Comparison of ENCODE assay signal across 11 cellular contexts in the genomic region with DNA sequence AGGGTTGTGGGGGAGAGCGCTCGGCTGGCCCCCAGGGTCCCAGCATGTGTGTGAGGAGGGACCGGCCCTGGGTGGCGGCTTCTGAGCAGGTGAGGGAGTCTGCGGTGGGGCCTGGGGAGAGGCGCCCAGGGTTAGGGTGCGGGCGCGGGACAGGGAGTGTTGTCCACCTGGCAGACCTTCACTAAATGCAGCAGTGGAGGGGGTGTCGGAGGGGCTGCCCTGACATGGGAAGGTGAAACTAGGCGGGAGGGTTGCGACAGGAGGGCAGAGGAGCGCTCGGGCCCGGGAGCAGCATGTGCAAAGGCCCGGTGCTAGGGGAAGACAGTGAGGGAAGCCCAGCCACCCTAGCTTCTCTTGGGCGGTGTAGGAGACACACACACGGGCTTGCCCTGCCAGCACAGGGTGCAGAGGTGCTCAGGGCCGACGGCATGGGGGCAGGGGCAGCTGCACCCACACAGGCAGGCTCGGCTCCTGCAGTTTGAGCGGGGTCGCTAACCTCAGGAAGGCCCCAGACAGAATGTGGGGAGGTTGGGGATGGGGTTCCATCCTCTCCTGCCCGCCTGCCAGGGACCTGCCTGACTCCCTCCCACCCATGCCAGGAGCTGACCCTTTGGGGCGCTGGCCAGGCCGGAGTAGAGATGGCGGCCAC. TPM values are rescaled to one million over a fixed set of nuclear protein-coding genes. Genes with fewer than 3 reads are reported as not detected.
DNase-seq lines count a peak whose midpoint lies in the region; ATAC-seq, FAIRE-seq and TF ChIP-seq lines count a peak whose summit lies in the region.
"Had no signal": no experiment of that assay in that cellular context is flagged by ENCODE, and none has a peak within 500 bp of the region (broad histone marks: within the 10 kb centered on the region; RNA-seq: fewer than 3 reads in every experiment).

No MANE protein-coding gene starts in this region.

- H3K36me3 ChIP-seq in adipocyte (ENCODE audit: control insufficient read depth, insufficient read depth, low read length, severe bottlenecking), result no peaks in the 10 kb centered on the region
- H3K36me3 ChIP-seq in lower lobe of right lung, result no peaks in the 10 kb centered on the region
- no peaks in the 10 kb centered on the region for H3K36me3 ChIP-seq in subcutaneous abdominal adipose tissue (ENCODE audit: control insufficient read depth in 5 of 5, insufficient read depth in 5 of 5, low read length in 5 of 5)
- no peaks in the 10 kb centered on the region for H3K36me3 ChIP-seq in small intestine (ENCODE audit: control insufficient read depth in 2 of 2, insufficient read depth in 2 of 2, low read length in 2 of 2)

- no peak for ATAC-seq in lower lobe of right lung

- no peak overlapping the region for H3K27ac Mint-ChIP-seq in activated naive CD4-positive, alpha-beta T cell treated with anti-CD3 and anti-CD28 coated beads, Interleukin-2, amount 50 U/mL, for 24 hours
- H3K27ac Mint-ChIP-seq: activated CD4-positive, alpha-beta T cell treated with anti-CD3 and anti-CD28 coated beads for 36 hours had no signal

- H3K36me3 Mint-ChIP-seq in activated naive CD4-positive, alpha-beta T cell treated with anti-CD3 and anti-CD28 coated beads, Interleukin-2, amount 50 U/mL, for 24 hours, result no peaks in the 10 kb centered on the region

- H3K9me3 Mint-ChIP-seq in activated naive CD4-positive, alpha-beta T cell treated with anti-CD3 and anti-CD28 coated beads, Interleukin-2, amount 50 U/mL, for 24 hours, result no peaks in the 10 kb centered on the region

- H3K27me3 Mint-ChIP-seq in activated naive CD4-positive, alpha-beta T cell treated with anti-CD3 and anti-CD28 coated beads, Interleukin-2, amount 50 U/mL, for 24 hours, result peaks cover 18% of the 10 kb centered on the region

- peaks cover 13% of the 10 kb centered on the region for H3K4me1 Mint-ChIP-seq in activated naive CD4-positive, alpha-beta T cell treated with anti-CD3 and anti-CD28 coated beads, Interleukin-2, amount 50 U/mL, for 24 hours

- no peaks in the 10 kb centered on the region for H3K27me3 ChIP-seq in adipocyte (replicated peaks; ENCODE audit: control insufficient read depth, insufficient read depth, low read length)
- no peaks in the 10 kb centered on the region for H3K27me3 ChIP-seq in lower lobe of right lung (ENCODE audit: low read depth)
- peaks cover 0 to 2% (median 0%) of the 10 kb centered on the region in 5 donors for H3K27me3 ChIP-seq in subcutaneous abdominal adipose tissue (ENCODE audit: control insufficient read depth in 5 of 5, insufficient read depth in 4 of 5, low read length in 5 of 5)
- no peaks in the 10 kb centered on the region for H3K27me3 ChIP-seq in small intestine (ENCODE audit: control insufficient read depth in 2 of 2, insufficient read depth in 2 of 2, low read length in 2 of 2)

- H3K27ac ChIP-seq in lower lobe of right lung, result no peak overlapping the region
- no peak overlapping the region for H3K27ac ChIP-seq in subcutaneous abdominal adipose tissue (ENCODE audit: low read depth, low read length)
- no peak overlapping the region for H3K27ac ChIP-seq in small intestine (ENCODE audit: low read depth in 1 of 2, low read length in 1 of 2)

- DNase-seq in activated naive CD4-positive, alpha-beta T cell treated with Interleukin-2 at 50 U/mL for 16 hours, result no peak
- DNase-seq in adipocyte (ENCODE audit: low read depth) (no peak), lower lobe of right lung (no peak), NCI-H1436 treated with DMSO at 0.1 percent for 48 hours (lab: John Stamatoyannopoulos, UW) (no peak), NCI-H526 treated with DMSO at 0.1 percent for 48 hours (lab: John Stamatoyannopoulos, UW) (no peak), small intestine (no peak)
- DNase-seq: NCI-H187 had no signal

- peak overlapping the region; percentile 72 for H3K9ac ChIP-seq in adipocyte (ENCODE audit: low read length)
- peak overlapping the region in 3 of 5 donors; percentile 27 to 71 (median 55) for H3K9ac ChIP-seq in subcutaneous abdominal adipose tissue (ENCODE audit: low read length in 5 of 5)

- WGBS in small intestine, 3 donors, result 85 to 92% (median 91%) methylated on average over 23 to 27 of the region's 27 CpGs

- no peak for FAIRE-seq in small intestine (lab: Jason Lieb, UNC)
- FAIRE-seq: GM12878 had no signal

- H3K9me3 ChIP-seq in adipocyte (ENCODE audit: control insufficient read depth, low read length) (no peaks in the 10 kb centered on the region), lower lobe of right lung (no peaks in the 10 kb centered on the region), subcutaneous abdominal adipose tissue (ENCODE audit: control insufficient read depth in 5 of 5, low read length in 5 of 5) (no peaks in the 10 kb centered on the region), small intestine (ENCODE audit: control insufficient read depth, low read depth) (no peaks in the 10 kb centered on the region)

- peak overlapping the region; percentile 73 for H3K4me3 ChIP-seq in adipocyte (ENCODE audit: low read length)
- peak overlapping the region; percentile 53 for H3K4me3 ChIP-seq in lower lobe of right lung
- H3K4me3 ChIP-seq in subcutaneous abdominal adipose tissue (ENCODE audit: low read depth in 1 of 5, low read length in 5 of 5), result peak overlapping the region in 3 of 5 donors; percentile 43 to 71 (median 62)
- peak overlapping the region in 1 of 2 donors; percentile 24 for H3K4me3 ChIP-seq in small intestine (ENCODE audit: low read depth in 1 of 2, low read length in 2 of 2)
- H3K4me3 ChIP-seq: GM12878 had no signal

- intact Hi-C loops in lower lobe of right lung (cut with DNase I), result no loop called here

- H3K4me1 ChIP-seq in adipocyte (ENCODE audit: control insufficient read depth, insufficient read depth, low read length) (peaks cover 12% of the 10 kb centered on the region), lower lobe of right lung (peaks cover 17% of the 10 kb centered on the region), subcutaneous abdominal adipose tissue (ENCODE audit: control insufficient read depth in 5 of 5, insufficient read depth in 5 of 5, low read length in 5 of 5) (peaks cover 0 to 25% (median 18%) of the 10 kb centered on the region in 5 donors), small intestine (ENCODE audit: control insufficient read depth in 2 of 2, insufficient read depth in 1 of 2, low read depth in 1 of 2, low read length in 1 of 2) (peaks cover 0 to 2% of the 10 kb centered on the region in 2 donors)

- H3K4me3 Mint-ChIP-seq in activated naive CD4-positive, alpha-beta T cell treated with anti-CD3 and anti-CD28 coated beads, Interleukin-2, amount 50 U/mL, for 24 hours, result peak overlapping the region; percentile 64
- H3K4me3 Mint-ChIP-seq: activated CD4-positive, alpha-beta T cell treated with anti-CD3 and anti-CD28 coated beads for 36 hours had no signal

- no peak for TF ChIP-seq CTCF in lower lobe of right lung (IDR thresholded peaks at IDR 0.05)

RNA-seq across cellular contexts. Expression of a gene that starts 22.2 kb away (rescaled TPM):
- total RNA-seq in lower lobe of right lung, result 61.9 TPM
- 10 to 100 TPM; 76.0 to 93.5 (median 80.2) TPM for polyA plus RNA-seq in small intestine

RNA-seq across cellular contexts. Expression of a gene that starts 27.3 kb away (rescaled TPM):
- total RNA-seq in lower lobe of right lung, result not detected
- under 1 TPM in 1 of 3 donors, not detected in 2; 0.43 TPM for polyA plus RNA-seq in small intestine
- total RNA-seq: GM12878 had no signal

RNA-seq across cellular contexts. Expression of a gene that starts 34.0 kb away (rescaled TPM):
- 212 TPM for total RNA-seq in lower lobe of right lung
- polyA plus RNA-seq in small intestine, result 1,000 to 10,000 TPM; 1,384 to 1,570 (median 1,395) TPM
